27 cellular contexts compared by ENCODE assay signal in the genomic region with DNA sequence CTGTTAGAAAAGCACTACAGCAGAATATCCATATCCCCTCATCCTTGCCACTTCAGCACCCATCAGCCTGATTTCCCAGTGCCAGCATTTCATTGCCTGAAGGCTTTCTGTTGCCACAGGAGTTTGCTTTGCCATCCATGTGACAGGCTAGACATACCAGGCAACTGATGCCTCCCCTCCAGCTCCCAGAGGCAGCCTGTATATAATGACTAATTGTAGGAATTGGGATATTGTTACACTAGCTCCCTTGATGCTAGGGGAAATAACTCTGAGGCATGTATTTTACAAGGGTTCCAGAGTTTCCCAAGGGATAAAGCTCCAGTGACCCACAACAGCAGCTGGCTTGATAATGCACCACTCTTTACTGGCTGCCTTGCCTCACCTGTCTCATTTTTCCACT.
"Had no signal": no experiment of that assay in that cellular context is flagged by ENCODE, and none has a peak within 500 bp of the region (broad histone marks: within the 10 kb centered on the region; RNA-seq: fewer than 3 reads in every experiment).

No MANE protein-coding gene starts in this region.

- H3K9me3 Mint-ChIP-seq: activated CD4-positive, alpha-beta T cell treated with anti-CD3 and anti-CD28 coated beads, Interleukin-2, amount 10 ng/mL, durations not matched to agents 7 days and 5 days; activated CD8-positive, alpha-beta T cell treated with anti-CD3 and anti-CD28 coated beads for 36 hours; activated naive CD8-positive, alpha-beta T cell treated with anti-CD3 and anti-CD28 coated beads for 36 hours; activated T-cell treated with anti-CD3 and anti-CD28 coated beads, Interleukin-2, amount 50 U/mL, for 72 hours; stimulated activated memory B cell treated with anti-CD40 and anti-IgM and Interleukin-4, amounts not matched to agents 10 μg/mL and 1 μg/mL and 100 μg/mL, for 72 hours had no signal

- H3K4me3 Mint-ChIP-seq: activated CD4-positive, alpha-beta T cell treated with anti-CD3 and anti-CD28 coated beads, Interleukin-2, amount 10 ng/mL, durations not matched to agents 7 days and 5 days; activated CD8-positive, alpha-beta T cell treated with anti-CD3 and anti-CD28 coated beads for 36 hours; activated naive CD8-positive, alpha-beta T cell treated with anti-CD3 and anti-CD28 coated beads for 36 hours; activated T-cell treated with anti-CD3 and anti-CD28 coated beads, Interleukin-2, amount 50 U/mL, for 72 hours; effector memory CD8-positive, alpha-beta T cell; nephron progenitor cell; stimulated activated memory B cell treated with anti-CD40 and anti-IgM and Interleukin-4, amounts not matched to agents 10 μg/mL and 1 μg/mL and 100 μg/mL, for 72 hours; T-helper 17 cell had no signal

- H3K4me1 Mint-ChIP-seq: activated CD4-positive, alpha-beta T cell treated with anti-CD3 and anti-CD28 coated beads, Interleukin-2, amount 10 ng/mL, durations not matched to agents 7 days and 5 days; activated naive CD8-positive, alpha-beta T cell treated with anti-CD3 and anti-CD28 coated beads for 36 hours; nephron progenitor cell; stimulated activated memory B cell treated with anti-CD40 and anti-IgM and Interleukin-4, amounts not matched to agents 10 μg/mL and 1 μg/mL and 100 μg/mL, for 72 hours; T-helper 17 cell had no signal

- H3K27me3 Mint-ChIP-seq: activated CD4-positive, alpha-beta T cell treated with anti-CD3 and anti-CD28 coated beads, Interleukin-2, amount 10 ng/mL, durations not matched to agents 7 days and 5 days; activated CD8-positive, alpha-beta T cell treated with anti-CD3 and anti-CD28 coated beads for 36 hours; activated naive CD8-positive, alpha-beta T cell treated with anti-CD3 and anti-CD28 coated beads for 36 hours; effector memory CD8-positive, alpha-beta T cell; stimulated activated memory B cell treated with anti-CD40 and anti-IgM and Interleukin-4, amounts not matched to agents 10 μg/mL and 1 μg/mL and 100 μg/mL, for 72 hours; T-helper 17 cell had no signal

- H3K27ac Mint-ChIP-seq: activated CD4-positive, alpha-beta T cell treated with anti-CD3 and anti-CD28 coated beads, Interleukin-2, amount 10 ng/mL, durations not matched to agents 7 days and 5 days; activated CD8-positive, alpha-beta T cell treated with anti-CD3 and anti-CD28 coated beads for 36 hours; activated naive CD8-positive, alpha-beta T cell treated with anti-CD3 and anti-CD28 coated beads for 36 hours; activated T-cell treated with anti-CD3 and anti-CD28 coated beads, Interleukin-2, amount 50 U/mL, for 72 hours; effector memory CD8-positive, alpha-beta T cell; nephron progenitor cell; stimulated activated memory B cell treated with anti-CD40 and anti-IgM and Interleukin-4, amounts not matched to agents 10 μg/mL and 1 μg/mL and 100 μg/mL, for 72 hours; T-helper 17 cell had no signal

- DNase-seq: activated CD4-positive, alpha-beta T cell treated with anti-CD3 and anti-CD28 coated beads, Interleukin-2, amount 10 ng/mL, durations not matched to agents 7 days and 5 days; activated CD4-positive, CD25-positive, alpha-beta regulatory T cell treated with anti-CD3 and anti-CD28 coated beads, Interleukin-2, amount 50 U/mL, for 72 hours; activated CD8-positive, alpha-beta T cell treated with anti-CD3 and anti-CD28 coated beads for 36 hours; activated naive CD4-positive, alpha-beta T cell treated with Interleukin-2 at 50 U/mL for 16 hours; activated naive CD8-positive, alpha-beta T cell treated with anti-CD3 and anti-CD28 coated beads for 36 hours; activated T-cell treated with anti-CD3 and anti-CD28 coated beads, Interleukin-2, amount 50 U/mL, for 72 hours; adrenal gland; aorta; body of pancreas; cerebellar nuclear complex; cortex of kidney; effector memory CD8-positive, alpha-beta T cell; foreskin fibroblast; heart right ventricle; left ventricle myocardium inferior; mucosa of descending colon; nephron progenitor cell; retina; small intestine; stimulated activated CD4-positive, alpha-beta T cell treated with anti-CD3 and anti-CD28 coated beads, Interleukin-1b, Interleukin-23, amount 100 ng/mL, for 48 hours; stimulated activated CD4-positive, alpha-beta T cell treated with anti-CD3 and anti-CD28 coated beads, Interleukin-4, amount 100 ng/mL, for 4 hours; stimulated activated CD8-positive, alpha-beta memory T cell treated with anti-CD3 and anti-CD28 coated beads, Interleukin-4, amount 100 ng/mL, for 48 hours; stomach; T-helper 17 cell; thyroid gland; upper lobe of left lung had no signal

- H3K36me3 Mint-ChIP-seq: activated naive CD8-positive, alpha-beta T cell treated with anti-CD3 and anti-CD28 coated beads for 36 hours; stimulated activated memory B cell treated with anti-CD40 and anti-IgM and Interleukin-4, amounts not matched to agents 10 μg/mL and 1 μg/mL and 100 μg/mL, for 72 hours had no signal
